Comparison of ENCODE assay signal across 20 cellular contexts in genomic region chr20:23180451-23180921, GRCh38.
DNase-seq lines count a peak whose midpoint lies in the region; ATAC-seq and TF ChIP-seq lines count a peak whose summit lies in the region.
"Had no signal": no experiment of that assay in that cellular context is flagged by ENCODE, and none has a peak within 500 bp of the region (broad histone marks: within the 10 kb centered on the region; RNA-seq: fewer than 3 reads in every experiment).

No MANE protein-coding gene starts in this region.

- no peak overlapping the region for H3K27ac ChIP-seq in osteoblast (ENCODE audit: low read depth, low read length)
- H3K27ac ChIP-seq in tibial nerve, result peak overlapping the region in 2 of 4 donors; percentile 67 to 74
- H3K27ac ChIP-seq in foreskin keratinocyte, result no peak overlapping the region
- H3K27ac ChIP-seq: uterus had no signal

- H3K9me3 ChIP-seq in osteoblast (ENCODE audit: low read depth, low read length) (no peaks in the 10 kb centered on the region), tibial nerve (peaks cover 0 to 3% (median 0%) of the 10 kb centered on the region in 4 donors)
- H3K9me3 ChIP-seq: mucosa of descending colon had no signal

- ATAC-seq in left ventricle myocardium superior, result peak; percentile 92
- ATAC-seq in foreskin keratinocyte, result no peak
- ATAC-seq in HG02938 (IDR thresholded peaks at IDR 0.05; ENCODE audit: unreplicated experiment), result no peak
- ATAC-seq: activated CD8-positive, alpha-beta memory T cell treated with anti-CD3 and anti-CD28 coated beads, Interleukin-2, amount 10 ng/mL, durations not matched to agents 7 days and 5 days; GM23338; mucosa of descending colon; T-cell; WTC11 had no signal

- no peaks in the 10 kb centered on the region for H3K79me2 ChIP-seq in osteoblast (ENCODE audit: insufficient read depth, low read length)

- 32 to 37% methylated on average over 6 to 9 of the region's 9 CpGs for WGBS in tibial nerve, 2 donors

- DNase-seq in brain pericyte (ENCODE audit: low read depth, low spot score) (peak; percentile 80), left ventricle myocardium superior (peak; percentile 78), osteoblast (ENCODE audit: insufficient read length, low spot score, missing footprints) (peak; percentile 39), tibial nerve (ENCODE audit: low spot score in 2 of 2) (peak; percentile 73 to 79), KG1 (lab: John Stamatoyannopoulos, UW) (no peak), foreskin keratinocyte (no peak), NCI-H345 treated with DMSO at 0.1 percent for 48 hours (lab: John Stamatoyannopoulos, UW; ENCODE audit: unreplicated experiment) (no peak)
- DNase-seq: activated CD8-positive, alpha-beta memory T cell treated with anti-CD3 and anti-CD28 coated beads, Interleukin-2, amount 10 ng/mL, durations not matched to agents 7 days and 5 days; activated naive CD4-positive, alpha-beta T cell treated with Interleukin-2 at 50 U/mL for 16 hours; DMS 273 treated with DMSO at 0.1 percent for 48 hours; immature natural killer cell; mucosa of descending colon; NCI-H82; stimulated activated CD4-positive, alpha-beta T cell treated with anti-CD3 and anti-CD28 coated beads, Interleukin-1b, Interleukin-23, amount 100 ng/mL, for 48 hours; T-cell; uterus had no signal

- TF ChIP-seq POLR2A in tibial nerve (IDR thresholded peaks at IDR 0.05), result no peak

- H3K4me2 ChIP-seq in osteoblast (ENCODE audit: insufficient read depth, low read length), result no peak overlapping the region
- H3K4me2 ChIP-seq: GM23338 had no signal

- H3K4me3 ChIP-seq in osteoblast (ENCODE audit: insufficient read depth, low read length), result no peak overlapping the region
- no peak overlapping the region for H3K4me3 ChIP-seq in tibial nerve
- H3K4me3 ChIP-seq: breast epithelium, GM23338, mucosa of descending colon, uterus had no signal

- H3K27me3 ChIP-seq in osteoblast (ENCODE audit: insufficient read depth, low read length), result peaks cover 3% of the 10 kb centered on the region
- no peaks in the 10 kb centered on the region for H3K27me3 ChIP-seq in tibial nerve
- peaks cover 4% of the 10 kb centered on the region for H3K27me3 ChIP-seq in foreskin keratinocyte
- H3K27me3 ChIP-seq: breast epithelium, uterus had no signal

- peak in 1 of 2 donors; percentile 77 for TF ChIP-seq EP300 in tibial nerve (IDR thresholded peaks at IDR 0.05)

- no peaks in the 10 kb centered on the region for H3K4me1 ChIP-seq in osteoblast (ENCODE audit: insufficient read depth, low read length)
- peaks cover 0 to 12% (median 0%) of the 10 kb centered on the region in 4 donors for H3K4me1 ChIP-seq in tibial nerve
- no peaks in the 10 kb centered on the region for H3K4me1 ChIP-seq in foreskin keratinocyte
- H3K4me1 ChIP-seq: breast epithelium, uterus had no signal

- H4K20me1 ChIP-seq in osteoblast (ENCODE audit: insufficient read depth, low read length), result no peaks in the 10 kb centered on the region

- no peak for TF ChIP-seq CTCF in osteoblast (IDR thresholded peaks at IDR 0.05; ENCODE audit: extremely low read depth, low read depth, low read length)
- no peak for TF ChIP-seq CTCF in tibial nerve (IDR thresholded peaks at IDR 0.05)
- TF ChIP-seq CTCF in foreskin keratinocyte (conservative IDR thresholded peaks at IDR 0.05), result no peak

- intact Hi-C loops in left ventricle myocardium superior (cut with micrococcal nuclease), result no loop called here

- no peaks in the 10 kb centered on the region for H3K36me3 ChIP-seq in osteoblast (ENCODE audit: insufficient read depth, low read length)
- H3K36me3 ChIP-seq in tibial nerve, result no peaks in the 10 kb centered on the region
- H3K36me3 ChIP-seq: breast epithelium, uterus had no signal

- H2AFZ ChIP-seq in osteoblast (ENCODE audit: low read length), result peak overlapping the region; percentile 3
- H2AFZ ChIP-seq: GM23338 had no signal

Comparison
In these comparisons a context has a peak if more than half of its experiments do, and no peak if none do; other contexts are left out.
1. DNase-seq: peak in brain pericyte (single experiment), left ventricle myocardium superior (single experiment), osteoblast (single experiment) and tibial nerve (2 of 2); none in KG1 (single experiment), foreskin keratinocyte (0 of 2) and NCI-H345 treated with DMSO at 0.1 percent for 48 hours (single experiment).